ENCODE assay signal across 10 cellular contexts in genomic region chr3:50602675-50603191, GRCh38. TPM values are rescaled to one million over a fixed set of nuclear protein-coding genes. Genes with fewer than 3 reads are reported as not detected.
A peak's percentile ranks its signal among the peaks of the same experiment; 100 is the strongest.
DNase-seq lines count a peak whose midpoint lies in the region; ATAC-seq, FAIRE-seq and TF ChIP-seq lines count a peak whose summit lies in the region.
"Had no signal": no experiment of that assay in that cellular context is flagged by ENCODE, and none has a peak within 500 bp of the region (broad histone marks: within the 10 kb centered on the region; RNA-seq: fewer than 3 reads in every experiment).

No MANE protein-coding gene starts in this region.

- CTCF ChIA-PET in activated naive CD4-positive, alpha-beta T cell treated with anti-CD3 and anti-CD28 coated beads, Interleukin-2, amount 10 ng/mL, durations not matched to agents 7 days and 5 days (lab: Charles Lee): interaction anchor here (5.0 to 25.1 kb wide), 3 partner anchors 9 to 29 kb away, joined by 34 to 753 read pairs (median 257); partner anchors contain the start of genes C3orf18, CISH and HEMK1

- FAIRE-seq in bronchial epithelial cell (lab: Jason Lieb, UNC): no peak

- peaks cover 6% of the 10 kb centered on the region for H3K27me3 Mint-ChIP-seq in activated naive CD4-positive, alpha-beta T cell treated with anti-CD3 and anti-CD28 coated beads, Interleukin-2, amount 10 ng/mL, durations not matched to agents 7 days and 5 days

- H3K27ac ChIP-seq in muscle layer of colon (ENCODE audit: low read depth, low read length) (peak overlapping the region; percentile 86), upper lobe of right lung (peak overlapping the region; percentile 91)

- peak overlapping the region; percentile 99 for H3K27ac Mint-ChIP-seq in activated naive CD4-positive, alpha-beta T cell treated with anti-CD3 and anti-CD28 coated beads, Interleukin-2, amount 10 ng/mL, durations not matched to agents 7 days and 5 days

- ATAC-seq in upper lobe of right lung: peak; percentile 0
- no peak for ATAC-seq in HG03159 (IDR thresholded peaks at IDR 0.05; ENCODE audit: unreplicated experiment)
- no peak for ATAC-seq in HG03097 (IDR thresholded peaks at IDR 0.05; ENCODE audit: low FRiP score, unreplicated experiment)

- H3K36me3 Mint-ChIP-seq in activated naive CD4-positive, alpha-beta T cell treated with anti-CD3 and anti-CD28 coated beads, Interleukin-2, amount 10 ng/mL, durations not matched to agents 7 days and 5 days: peaks cover 86% of the 10 kb centered on the region

- peak overlapping the region; percentile 45 for H3K9ac ChIP-seq in muscle layer of colon (ENCODE audit: low read length)

- H3K4me3 ChIP-seq in bronchial epithelial cell (ENCODE audit: low read depth, low read length) (no peak overlapping the region), muscle layer of colon (ENCODE audit: low read depth in 1 of 2, low read length in 2 of 2) (peak overlapping the region in 1 of 2 donors; percentile 29), upper lobe of right lung (no peak overlapping the region)

- H3K4me1 ChIP-seq in muscle layer of colon (ENCODE audit: insufficient read depth, low read length) (peaks cover 59% of the 10 kb centered on the region), upper lobe of right lung (peaks cover 87% of the 10 kb centered on the region)

- H3K4me1 Mint-ChIP-seq in activated naive CD4-positive, alpha-beta T cell treated with anti-CD3 and anti-CD28 coated beads, Interleukin-2, amount 10 ng/mL, durations not matched to agents 7 days and 5 days: peaks cover 84% of the 10 kb centered on the region

- intact Hi-C loops in upper lobe of right lung (cut with DNase I): no loop called here

- no peak for TF ChIP-seq CTCF in bronchial epithelial cell (IDR thresholded peaks at IDR 0.05; ENCODE audit: insufficient read depth, low read length, severe bottlenecking)
- no peak for TF ChIP-seq CTCF in upper lobe of right lung (IDR thresholded peaks at IDR 0.05)

- H3K27me3 ChIP-seq in bronchial epithelial cell (ENCODE audit: control insufficient read depth, insufficient read depth, low read length): no peaks in the 10 kb centered on the region
- no peaks in the 10 kb centered on the region for H3K27me3 ChIP-seq in muscle layer of colon (ENCODE audit: control insufficient read depth in 1 of 2, insufficient read depth in 2 of 2, low read length in 2 of 2)
- H3K27me3 ChIP-seq in upper lobe of right lung: no peaks in the 10 kb centered on the region

- no peak for DNase-seq in activated naive CD4-positive, alpha-beta T cell treated with anti-CD3 and anti-CD28 coated beads, Interleukin-2, amount 10 ng/mL, durations not matched to agents 7 days and 5 days
- no peak for DNase-seq in activated naive CD4-positive, alpha-beta T cell treated with anti-CD3 and anti-CD28 coated beads, Interleukin-2, amount 50 U/mL, for 16 hours
- peak; percentile 82 for DNase-seq in bronchial epithelial cell (ENCODE audit: low read depth)
- no peak for DNase-seq in upper lobe of right lung
- no peak for DNase-seq in pons (ENCODE audit: low spot score)
- DNase-seq: COR-L47, NCI-H446 treated with DMSO at 0.1 percent for 48 hours had no signal

- H3K36me3 ChIP-seq in bronchial epithelial cell (ENCODE audit: control insufficient read depth, insufficient read depth, low read length): peaks cover 8% of the 10 kb centered on the region
- H3K36me3 ChIP-seq in muscle layer of colon (ENCODE audit: insufficient read depth, low read length): peaks cover 15% of the 10 kb centered on the region
- peaks cover 38% of the 10 kb centered on the region for H3K36me3 ChIP-seq in upper lobe of right lung

- H3K9me3 Mint-ChIP-seq in activated naive CD4-positive, alpha-beta T cell treated with anti-CD3 and anti-CD28 coated beads, Interleukin-2, amount 10 ng/mL, durations not matched to agents 7 days and 5 days: no peaks in the 10 kb centered on the region

- no peaks in the 10 kb centered on the region for H3K9me3 ChIP-seq in muscle layer of colon (ENCODE audit: low read length)
- H3K9me3 ChIP-seq in upper lobe of right lung: no peaks in the 10 kb centered on the region

- H3K4me3 Mint-ChIP-seq in activated naive CD4-positive, alpha-beta T cell treated with anti-CD3 and anti-CD28 coated beads, Interleukin-2, amount 10 ng/mL, durations not matched to agents 7 days and 5 days: peak overlapping the region; percentile 98

RNA-seq across cellular contexts. Expression of gene CISH, which starts 8.8 kb away (rescaled TPM):
- 0.26 and 0.77 TPM in 2 replicates for total RNA-seq in bronchial epithelial cell
- 71.6 TPM for total RNA-seq in upper lobe of right lung

RNA-seq across cellular contexts. Expression of gene MAPKAPK3, which starts 14.2 kb away (rescaled TPM):
- total RNA-seq in bronchial epithelial cell (42.9 and 47.1 TPM in 2 replicates), upper lobe of right lung (60.8 TPM)

RNA-seq across cellular contexts. Expression of gene HEMK1, which starts 33.4 kb away (rescaled TPM):
- total RNA-seq in bronchial epithelial cell: 6.6 and 8.4 TPM in 2 replicates
- 28.3 TPM for total RNA-seq in upper lobe of right lung

RNA-seq across cellular contexts. Expression of gene C3orf18, which starts 35.2 kb away (rescaled TPM):
- total RNA-seq in bronchial epithelial cell: 1.2 and 3.2 TPM in 2 replicates
- total RNA-seq in upper lobe of right lung: 6.9 TPM

Comparison
In these comparisons a context has a peak if more than half of its experiments do, and no peak if none do; other contexts are left out.
1. RNA of gene CISH, which starts 8.8 kb away (total RNA-seq): 71.6 TPM in upper lobe of right lung (single experiment); 0.26 to 0.77 TPM in bronchial epithelial cell; every median in the first group is over 10 times any median in the second.